In genomic region chr17:31404028-31404949, GRCh38 we compare ENCODE assay signal across 21 cellular contexts. TPM values are rescaled to one million over a fixed set of nuclear protein-coding genes. Genes with fewer than 3 reads are reported as not detected.
DNase-seq lines count a peak whose midpoint lies in the region; ATAC-seq, FAIRE-seq and TF ChIP-seq lines count a peak whose summit lies in the region.
"Had no signal": no experiment of that assay in that cellular context is flagged by ENCODE, and none has a peak within 500 bp of the region (broad histone marks: within the 10 kb centered on the region; RNA-seq: fewer than 3 reads in every experiment).

No MANE protein-coding gene starts in this region.

- H3K27ac Mint-ChIP-seq in T-helper 17 cell: peak overlapping the region; percentile 67
- H3K27ac Mint-ChIP-seq: CD4-positive, alpha-beta T cell had no signal

- peaks cover 22% of the 10 kb centered on the region for H3K27me3 Mint-ChIP-seq in T-helper 17 cell
- H3K27me3 Mint-ChIP-seq: CD4-positive, alpha-beta T cell had no signal

- H3K9me3 ChIP-seq in T-helper 17 cell (ENCODE audit: control insufficient read depth, low read length, poor library complexity, severe bottlenecking) (no peaks in the 10 kb centered on the region), kidney (ENCODE audit: control insufficient read depth in 1 of 2, low read length in 2 of 2) (no peaks in the 10 kb centered on the region), esophagus muscularis mucosa (no peaks in the 10 kb centered on the region)
- H3K9me3 ChIP-seq: sigmoid colon, vagina had no signal

- peaks cover 10% of the 10 kb centered on the region for H3K4me1 Mint-ChIP-seq in T-helper 17 cell

- TF ChIP-seq CTCF in kidney (IDR thresholded peaks at IDR 0.05; ENCODE audit: borderline replicate concordance, extremely low read depth, insufficient read depth) (no peak), esophagus muscularis mucosa (IDR thresholded peaks at IDR 0.05) (no peak)

- 85% methylated on average over 18 of the region's 19 CpGs for WGBS in esophagus muscularis mucosa

- H3K36me3 Mint-ChIP-seq in T-helper 17 cell (ENCODE audit: low read depth): no peaks in the 10 kb centered on the region

- H3K27me3 ChIP-seq in esophagus muscularis mucosa: peaks cover 0 to 14% (median 0%) of the 10 kb centered on the region in 4 donors
- H3K27me3 ChIP-seq: sigmoid colon, vagina had no signal

- no peak overlapping the region for H3K4me3 ChIP-seq in kidney (ENCODE audit: low read length in 2 of 2)
- H3K4me3 ChIP-seq in esophagus muscularis mucosa: no peak overlapping the region
- H3K4me3 ChIP-seq: sigmoid colon, vagina had no signal

- ATAC-seq in T-helper 17 cell (no peak), left ventricle myocardium superior (no peak)

- no peak overlapping the region for H3K4me3 Mint-ChIP-seq in T-helper 17 cell
- H3K4me3 Mint-ChIP-seq: CD4-positive, alpha-beta T cell had no signal

- intact Hi-C loops in kidney (cut with DNase I): no loop called here
- intact Hi-C loops in esophagus muscularis mucosa (cut with DNase I): no loop called here
- intact Hi-C loops in left ventricle myocardium superior (cut with micrococcal nuclease): no loop called here

- no peaks in the 10 kb centered on the region for H3K4me1 ChIP-seq in kidney (ENCODE audit: control insufficient read depth in 1 of 2, insufficient read depth in 1 of 2, low read depth in 1 of 2, low read length in 2 of 2)
- no peaks in the 10 kb centered on the region for H3K4me1 ChIP-seq in esophagus muscularis mucosa
- H3K4me1 ChIP-seq: sigmoid colon, vagina had no signal

- TF ChIP-seq EP300 in esophagus muscularis mucosa (IDR thresholded peaks at IDR 0.05): no peak

- no peak overlapping the region for H3K9ac ChIP-seq in kidney (ENCODE audit: low read length in 2 of 2)

- TF ChIP-seq POLR2A in esophagus muscularis mucosa (IDR thresholded peaks at IDR 0.05; ENCODE audit: low read depth): no peak

- DNase-seq in D341Med (ENCODE audit: low spot score) (peak; percentile 45), M059J (ENCODE audit: low read depth) (peak; percentile 36), T-helper 17 cell (no peak), kidney (peak; percentile 51), NCI-H510A treated with DMSO at 0.1 percent for 48 hours (lab: John Stamatoyannopoulos, UW) (no peak), esophagus muscularis mucosa (ENCODE audit: extremely low spot score) (no peak), ecto neural progenitor cell (ENCODE audit: low spot score) (no peak), left ventricle myocardium superior (no peak)
- DNase-seq: activated CD8-positive, alpha-beta memory T cell treated with anti-CD3 and anti-CD28 coated beads for 24 hours; amniotic stem cell; CD4-positive, alpha-beta T cell; central memory CD4-positive, alpha-beta T cell; DMS79 treated with DMSO at 0.1 percent for 48 hours; MM.1S; NCI-H2029 treated with DMSO at 0.1 percent for 48 hours; NCI-H524; OCI-M1; sigmoid colon; stimulated activated CD4-positive, alpha-beta T cell treated with anti-CD3 and anti-CD28 coated beads, Interleukin-2, amount 100 ng/mL, for 24 hours; WERI-Rb-1 had no signal

- no peak overlapping the region for H3K27ac ChIP-seq in kidney (ENCODE audit: low read depth in 2 of 2, low read length in 2 of 2)
- no peak overlapping the region for H3K27ac ChIP-seq in esophagus muscularis mucosa (replicated peaks in 1 of 4)
- H3K27ac ChIP-seq: sigmoid colon, vagina, WERI-Rb-1 had no signal

- H3K36me3 ChIP-seq in kidney (ENCODE audit: control insufficient read depth in 1 of 2, insufficient read depth in 2 of 2, low read length in 2 of 2) (no peaks in the 10 kb centered on the region), esophagus muscularis mucosa (no peaks in the 10 kb centered on the region)
- H3K36me3 ChIP-seq: sigmoid colon, vagina, WERI-Rb-1 had no signal

- FAIRE-seq in kidney (lab: Jason Lieb, UNC): no peak

RNA-seq across cellular contexts. Expression of gene RAB11FIP4, which starts 12.8 kb away (rescaled TPM):
- 2.0 and 2.7 TPM in 2 replicates for total RNA-seq in M059J (2014; rRNA removed; shearing (Covaris generic))
- total RNA-seq in T-helper 17 cell (10 to 100 TPM; 47.4 to 61.9 TPM), kidney (32.5 TPM), esophagus muscularis mucosa (1 to 10 TPM in 3 of 4 donors, under 1 TPM in 1; 0.75 to 2.3 (median 1.7) TPM), left ventricle myocardium superior (15.8 TPM)
- 10.0 TPM for polyA plus RNA-seq in kidney (ENCODE audit: insufficient read depth, low read depth, low replicate concordance)

Comparison
In these comparisons a context has a peak if more than half of its experiments do, and no peak if none do; other contexts are left out.
1. DNase-seq: peak in D341Med (single experiment), M059J (single experiment) and kidney (single experiment); none in T-helper 17 cell (0 of 3), NCI-H510A treated with DMSO at 0.1 percent for 48 hours (single experiment), esophagus muscularis mucosa (single experiment), ecto neural progenitor cell (single experiment) and left ventricle myocardium superior (single experiment).